Comparison of ENCODE assay signal across 1 cellular context in genomic region chr11:95426823-95427462, GRCh38.
TF ChIP-seq lines count a peak whose summit lies in the region.

No MANE protein-coding gene starts in this region.

TF ChIP-seq in WTC11, 78 proteins besides CTCF, POLR2A, EP300 and RAD21:
- no peak for TF ChIP-seq ZNF532 (CRISPR knock-in tag; IDR thresholded peaks at IDR 0.05; ENCODE audit: borderline replicate concordance)
- no peak for TF ChIP-seq E2F4 (CRISPR knock-in tag; IDR thresholded peaks at IDR 0.05; ENCODE audit: borderline replicate concordance, low read depth)
- TF ChIP-seq E2F1 (CRISPR knock-in tag; IDR thresholded peaks at IDR 0.05) = no peak
